3 cellular contexts compared by ENCODE assay signal in the genomic region with DNA sequence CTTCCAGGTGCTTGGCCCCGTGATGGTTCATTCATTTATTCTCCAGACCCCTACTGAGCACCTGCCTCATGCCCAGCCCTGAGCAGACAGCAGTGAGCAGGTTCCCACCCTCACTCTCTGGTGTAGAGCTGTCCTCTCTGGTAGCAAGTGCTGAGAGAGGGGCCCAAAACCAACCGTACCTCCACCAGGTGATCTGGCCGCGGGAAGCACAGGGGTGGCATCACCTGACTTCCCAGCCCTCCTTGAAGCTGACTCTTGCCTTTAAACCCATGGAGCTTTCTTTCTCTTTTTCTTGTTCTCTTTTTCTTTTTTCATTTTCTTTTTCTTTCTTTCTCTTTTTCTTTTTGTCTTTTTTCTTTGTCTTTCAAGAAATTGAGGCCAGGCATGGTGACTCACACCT. TPM values are rescaled to one million over a fixed set of nuclear protein-coding genes. Genes with fewer than 3 reads are reported as not detected.
"Had no signal": no experiment of that assay in that cellular context is flagged by ENCODE, and none has a peak within 500 bp of the region (broad histone marks: within the 10 kb centered on the region; RNA-seq: fewer than 3 reads in every experiment).

No MANE protein-coding gene starts in this region.

RNA-seq across cellular contexts. Expression of a gene that starts 21.0 kb away (rescaled TPM):
- total RNA-seq: left ventricle myocardium superior, mononuclear cell had no signal

RNA-seq across cellular contexts. Expression of a gene that starts 24.1 kb away (rescaled TPM):
- total RNA-seq: left ventricle myocardium superior had no signal
- polyA plus RNA-seq: neural cell had no signal
